23 cellular contexts compared by ENCODE assay signal in the genomic region with DNA sequence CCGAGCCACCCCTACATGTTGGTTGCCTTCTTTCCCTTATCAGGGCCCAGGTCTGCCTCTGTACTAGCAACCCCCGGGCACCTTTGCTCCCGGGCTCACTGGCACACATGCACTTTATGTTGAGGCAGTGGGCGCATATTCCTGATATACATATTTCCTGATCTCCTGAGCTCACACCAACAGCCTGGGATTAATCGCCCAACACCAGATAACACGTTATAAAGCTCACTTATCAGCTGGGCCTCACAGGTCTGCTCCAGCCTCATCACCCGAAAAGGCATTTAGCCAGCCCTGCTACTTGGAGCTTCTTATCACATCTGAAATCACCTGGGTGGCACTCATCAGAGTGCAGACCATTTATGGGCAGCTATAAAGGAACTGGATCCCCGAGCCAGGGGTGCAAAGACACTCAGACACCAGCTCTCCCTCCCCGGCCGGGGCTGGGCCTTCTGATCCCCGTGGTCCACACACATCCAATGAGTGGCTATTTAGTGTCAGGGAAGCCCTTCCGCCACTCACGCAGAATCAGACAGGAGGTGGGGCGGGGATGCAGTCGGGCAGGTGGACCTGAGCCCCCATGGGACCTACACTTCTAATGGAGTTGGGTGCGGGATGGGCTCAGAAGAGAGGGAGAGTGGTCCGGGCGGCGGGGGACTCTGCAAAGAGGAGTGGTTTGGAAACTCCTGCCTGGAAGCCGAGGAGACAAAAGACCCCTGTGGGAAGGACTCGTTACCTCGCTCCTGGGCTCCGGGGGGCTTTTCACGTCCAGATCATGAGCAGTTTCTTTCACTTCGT. TPM values are rescaled to one million over a fixed set of nuclear protein-coding genes. Genes with fewer than 3 reads are reported as not detected.
"Had no signal": no experiment of that assay in that cellular context is flagged by ENCODE, and none has a peak within 500 bp of the region (broad histone marks: within the 10 kb centered on the region; RNA-seq: fewer than 3 reads in every experiment).

No MANE protein-coding gene starts in this region.

- H3K4me1 Mint-ChIP-seq: activated CD4-positive, alpha-beta memory T cell treated with anti-CD3 and anti-CD28 coated beads, Interleukin-2, amount 10 ng/mL, durations not matched to agents 7 days and 5 days; activated CD4-positive, alpha-beta T cell treated with anti-CD3 and anti-CD28 coated beads for 36 hours; T-cell had no signal

- H3K27ac ChIP-seq: SK-N-MC had no signal

- DNase-seq: activated CD4-positive, alpha-beta memory T cell treated with anti-CD3 and anti-CD28 coated beads, Interleukin-2, amount 10 ng/mL, durations not matched to agents 7 days and 5 days; activated CD4-positive, alpha-beta T cell treated with anti-CD3 and anti-CD28 coated beads for 36 hours; activated CD4-positive, alpha-beta T cell treated with anti-CD3 and anti-CD28 coated beads, Interleukin-2, amount 50 U/mL, for 1 hour; activated gamma-delta T cell; activated naive CD4-positive, alpha-beta T cell treated with anti-CD3 and anti-CD28 coated beads for 36 hours; activated T-cell treated with anti-CD3 and anti-CD28 coated beads for 4 hours; activated T-cell treated with anti-CD3 and anti-CD28 coated beads, Interleukin-2, amount 50 U/mL, for 48 hours; amygdala; Kasumi-1; KBM-7; NCI-H1048; NCI-H1417; NCI-H1930; NCI-H2171; NCI-H2227 treated with DMSO at 0.1 percent for 48 hours; NCI-H69; NK-92 treated with Interleukin-12 subunit alpha and Interleukin-12 subunit beta, amount 100 ng/mL, for 24 hours; T-cell; T-helper 2 cell; T1000 had no signal

- H3K36me3 Mint-ChIP-seq: activated naive CD8-positive, alpha-beta T cell; T-cell had no signal

- H3K9me3 Mint-ChIP-seq: activated CD4-positive, alpha-beta memory T cell treated with anti-CD3 and anti-CD28 coated beads, Interleukin-2, amount 10 ng/mL, durations not matched to agents 7 days and 5 days; activated naive CD4-positive, alpha-beta T cell treated with anti-CD3 and anti-CD28 coated beads for 36 hours; activated T-helper 17 cell treated with anti-CD3 and anti-CD28 coated beads, Interleukin-2, amount 50 U/mL, for 72 hours; T-cell had no signal

- ATAC-seq: activated CD4-positive, alpha-beta T cell treated with anti-CD3 and anti-CD28 coated beads for 36 hours; activated T-helper 17 cell treated with anti-CD3 and anti-CD28 coated beads, Interleukin-2, amount 50 U/mL, for 72 hours; T-cell had no signal

- H3K27ac Mint-ChIP-seq: activated CD4-positive, alpha-beta memory T cell treated with anti-CD3 and anti-CD28 coated beads, Interleukin-2, amount 10 ng/mL, durations not matched to agents 7 days and 5 days; activated CD4-positive, alpha-beta T cell treated with anti-CD3 and anti-CD28 coated beads for 36 hours; activated naive CD4-positive, alpha-beta T cell treated with anti-CD3 and anti-CD28 coated beads for 36 hours; activated naive CD8-positive, alpha-beta T cell; activated T-helper 17 cell treated with anti-CD3 and anti-CD28 coated beads, Interleukin-2, amount 50 U/mL, for 72 hours; T-cell had no signal

- H3K27me3 Mint-ChIP-seq: activated CD4-positive, alpha-beta memory T cell treated with anti-CD3 and anti-CD28 coated beads, Interleukin-2, amount 10 ng/mL, durations not matched to agents 7 days and 5 days; activated CD4-positive, alpha-beta T cell treated with anti-CD3 and anti-CD28 coated beads for 36 hours; activated naive CD8-positive, alpha-beta T cell had no signal

- H3K4me3 ChIP-seq: SK-N-MC had no signal

- H3K4me3 Mint-ChIP-seq: activated CD4-positive, alpha-beta memory T cell treated with anti-CD3 and anti-CD28 coated beads, Interleukin-2, amount 10 ng/mL, durations not matched to agents 7 days and 5 days; activated CD4-positive, alpha-beta T cell treated with anti-CD3 and anti-CD28 coated beads for 36 hours; activated naive CD4-positive, alpha-beta T cell treated with anti-CD3 and anti-CD28 coated beads for 36 hours; activated naive CD8-positive, alpha-beta T cell; activated T-helper 17 cell treated with anti-CD3 and anti-CD28 coated beads, Interleukin-2, amount 50 U/mL, for 72 hours; T-cell had no signal

RNA-seq across cellular contexts. Expression of gene RIPK4, which starts 21.6 kb away (rescaled TPM):
- total RNA-seq: activated CD4-positive, alpha-beta memory T cell treated with anti-CD3 and anti-CD28 coated beads, Interleukin-2, amount 10 ng/mL, durations not matched to agents 7 days and 5 days had no signal
